Comparison of ENCODE assay signal across 1 cellular context in the genomic region with DNA sequence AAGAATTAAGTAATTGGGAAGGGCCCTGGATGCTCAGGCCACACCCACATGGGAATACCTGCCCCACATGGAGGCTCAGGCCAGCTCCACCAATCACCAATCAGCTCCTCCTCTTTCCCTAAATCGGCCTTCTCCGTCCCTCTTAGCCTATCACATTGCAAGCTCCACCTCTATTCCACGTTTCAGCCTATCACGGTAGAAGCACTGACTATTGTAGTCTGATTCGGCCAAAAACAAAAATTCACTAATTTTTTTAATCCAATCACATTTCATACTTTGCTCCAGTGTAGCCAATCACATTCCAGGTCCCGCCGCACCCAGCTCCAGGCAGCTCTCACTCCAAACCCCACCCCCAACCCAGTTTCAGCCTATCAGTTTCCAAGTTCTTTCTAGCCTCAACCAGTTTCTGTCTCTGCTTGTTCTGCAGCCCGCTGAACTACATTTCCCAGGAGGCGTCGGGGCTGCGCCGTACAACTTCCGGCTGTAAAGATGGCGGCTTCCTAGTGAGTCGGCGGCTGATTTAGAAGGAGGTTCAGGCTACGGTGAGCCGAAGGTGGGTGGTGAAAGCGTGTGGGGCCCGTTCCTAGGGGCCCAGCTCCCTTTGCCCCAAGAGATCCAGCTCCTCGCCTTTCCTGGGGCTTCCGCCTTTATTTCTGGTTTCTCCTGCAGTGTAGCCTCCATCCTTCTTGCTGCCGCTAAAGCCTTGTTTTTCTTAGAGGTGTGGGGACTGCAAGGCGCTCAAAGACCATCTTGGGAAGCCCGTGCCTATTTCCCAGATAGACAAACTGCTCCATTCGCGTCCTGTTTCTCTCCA.
TF ChIP-seq lines count a peak whose summit lies in the region.

A gene (plus strand): TSS at position 469 of the 814 bp plus-strand sequence. CDS start 1,364 bp downstream, outside the sequence.

TF ChIP-seq in K562, 482 proteins besides CTCF, POLR2A, EP300 and RAD21 (continued from another document and continues in another):
- TF ChIP-seq CXXC5 (CRISPR knock-in tag; IDR thresholded peaks at IDR 0.05), result peak; percentile 70
- TF ChIP-seq, protein P1, sequence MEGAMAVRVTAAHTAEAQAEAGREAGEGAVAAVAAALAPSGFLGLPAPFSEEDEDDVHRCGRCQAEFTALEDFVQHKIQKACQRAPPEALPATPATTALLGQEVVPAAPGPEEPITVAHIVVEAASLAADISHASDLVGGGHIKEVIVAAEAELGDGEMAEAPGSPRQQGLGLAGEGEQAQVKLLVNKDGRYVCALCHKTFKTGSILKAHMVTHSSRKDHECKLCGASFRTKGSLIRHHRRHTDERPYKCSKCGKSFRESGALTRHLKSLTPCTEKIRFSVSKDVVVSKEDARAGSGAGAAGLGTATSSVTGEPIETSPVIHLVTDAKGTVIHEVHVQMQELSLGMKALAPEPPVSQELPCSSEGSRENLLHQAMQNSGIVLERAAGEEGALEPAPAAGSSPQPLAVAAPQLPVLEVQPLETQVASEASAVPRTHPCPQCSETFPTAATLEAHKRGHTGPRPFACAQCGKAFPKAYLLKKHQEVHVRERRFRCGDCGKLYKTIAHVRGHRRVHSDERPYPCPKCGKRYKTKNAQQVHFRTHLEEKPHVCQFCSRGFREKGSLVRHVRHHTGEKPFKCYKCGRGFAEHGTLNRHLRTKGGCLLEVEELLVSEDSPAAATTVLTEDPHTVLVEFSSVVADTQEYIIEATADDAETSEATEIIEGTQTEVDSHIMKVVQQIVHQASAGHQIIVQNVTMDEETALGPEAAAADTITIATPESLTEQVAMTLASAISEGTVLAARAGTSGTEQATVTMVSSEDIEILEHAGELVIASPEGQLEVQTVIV (CRISPR knock-in tag; IDR thresholded peaks at IDR 0.05; ENCODE audit: borderline replicate concordance), result no peak
- TF ChIP-seq POLR2AphosphoS2 (IDR thresholded peaks at IDR 0.05; ENCODE audit: low read length), result 0 out of 2 replicates have a peak, but pooled peaks have one; percentile 53
- peak; percentile 21; the same call in 1 of the 2 replicates for TF ChIP-seq CTBP1 (IDR thresholded peaks at IDR 0.05; ENCODE audit: borderline replicate concordance)
- TF ChIP-seq PHTF2 (CRISPR knock-in tag; IDR thresholded peaks at IDR 0.05), result no peak
- no peak for TF ChIP-seq CBX3 (IDR thresholded peaks at IDR 0.05; ENCODE audit: borderline replicate concordance in 1 of 2, low read length in 2 of 2)
- TF ChIP-seq PML (IDR thresholded peaks at IDR 0.05; ENCODE audit: low read length), result peak; percentile 70; the same call in 1 of the 2 replicates
- TF ChIP-seq RBM25 (IDR thresholded peaks at IDR 0.05; ENCODE audit: low read depth, low read length, severe bottlenecking), result peak; percentile 99
- TF ChIP-seq TBL1XR1 (IDR thresholded peaks at IDR 0.05; ENCODE audit: low read length in 2 of 2), result 0 out of 4 replicates have a peak, but pooled peaks of 1 of the 2 experiments have one; percentile 51
- TF ChIP-seq RBFOX2 (IDR thresholded peaks at IDR 0.05; ENCODE audit: low read depth, low read length), result peak; percentile 69
- peak; percentile 85 for TF ChIP-seq SUPT5H (IDR thresholded peaks at IDR 0.05)
- TF ChIP-seq EP400 (IDR thresholded peaks at IDR 0.05), result peak; percentile 45
- TF ChIP-seq YY1 (IDR thresholded peaks at IDR 0.05; ENCODE audit: borderline replicate concordance in 1 of 3, control insufficient read depth in 1 of 3, extremely low read depth in 1 of 3, insufficient read depth in 3 of 3, insufficient read length in 1 of 3, insufficient replicate concordance in 2 of 3, low read depth in 1 of 3, low read length in 2 of 3), result peak; percentile 81 to 98 (median 97)
- no peak for TF ChIP-seq ILK (tag; IDR thresholded peaks at IDR 0.05; ENCODE audit: borderline replicate concordance, low read depth)
- TF ChIP-seq, protein P2, sequence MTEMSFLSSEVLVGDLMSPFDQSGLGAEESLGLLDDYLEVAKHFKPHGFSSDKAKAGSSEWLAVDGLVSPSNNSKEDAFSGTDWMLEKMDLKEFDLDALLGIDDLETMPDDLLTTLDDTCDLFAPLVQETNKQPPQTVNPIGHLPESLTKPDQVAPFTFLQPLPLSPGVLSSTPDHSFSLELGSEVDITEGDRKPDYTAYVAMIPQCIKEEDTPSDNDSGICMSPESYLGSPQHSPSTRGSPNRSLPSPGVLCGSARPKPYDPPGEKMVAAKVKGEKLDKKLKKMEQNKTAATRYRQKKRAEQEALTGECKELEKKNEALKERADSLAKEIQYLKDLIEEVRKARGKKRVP (CRISPR knock-in tag; IDR thresholded peaks at IDR 0.05), result no peak
- TF ChIP-seq, protein P3, sequence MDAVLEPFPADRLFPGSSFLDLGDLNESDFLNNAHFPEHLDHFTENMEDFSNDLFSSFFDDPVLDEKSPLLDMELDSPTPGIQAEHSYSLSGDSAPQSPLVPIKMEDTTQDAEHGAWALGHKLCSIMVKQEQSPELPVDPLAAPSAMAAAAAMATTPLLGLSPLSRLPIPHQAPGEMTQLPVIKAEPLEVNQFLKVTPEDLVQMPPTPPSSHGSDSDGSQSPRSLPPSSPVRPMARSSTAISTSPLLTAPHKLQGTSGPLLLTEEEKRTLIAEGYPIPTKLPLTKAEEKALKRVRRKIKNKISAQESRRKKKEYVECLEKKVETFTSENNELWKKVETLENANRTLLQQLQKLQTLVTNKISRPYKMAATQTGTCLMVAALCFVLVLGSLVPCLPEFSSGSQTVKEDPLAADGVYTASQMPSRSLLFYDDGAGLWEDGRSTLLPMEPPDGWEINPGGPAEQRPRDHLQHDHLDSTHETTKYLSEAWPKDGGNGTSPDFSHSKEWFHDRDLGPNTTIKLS (IDR thresholded peaks at IDR 0.05; ENCODE audit: borderline replicate concordance, low read depth), result peak; percentile 82; the same call in 1 of the 2 replicates
- no peak for TF ChIP-seq CBX5 (IDR thresholded peaks at IDR 0.05; ENCODE audit: borderline replicate concordance, low read depth)
- no peak for TF ChIP-seq SRSF3 (IDR thresholded peaks at IDR 0.05; ENCODE audit: insufficient read depth, low read length)
- TF ChIP-seq STAT5A (IDR thresholded peaks at IDR 0.05; ENCODE audit: borderline replicate concordance, low read length), result no peak
- peak; percentile 65 for TF ChIP-seq SMAD1 (IDR thresholded peaks at IDR 0.05; ENCODE audit: low read depth, low read length, partially characterized antibody)
- TF ChIP-seq HDGF (IDR thresholded peaks at IDR 0.05), result peak; percentile 79; the same call in 1 of the 2 replicates
- TF ChIP-seq ZNF311 (CRISPR knock-in tag; IDR thresholded peaks at IDR 0.05), result peak; percentile 68; the same call in 1 of the 2 replicates
- TF ChIP-seq KDM2B (CRISPR knock-in tag; IDR thresholded peaks at IDR 0.05), result no peak
- TF ChIP-seq, protein P4, sequence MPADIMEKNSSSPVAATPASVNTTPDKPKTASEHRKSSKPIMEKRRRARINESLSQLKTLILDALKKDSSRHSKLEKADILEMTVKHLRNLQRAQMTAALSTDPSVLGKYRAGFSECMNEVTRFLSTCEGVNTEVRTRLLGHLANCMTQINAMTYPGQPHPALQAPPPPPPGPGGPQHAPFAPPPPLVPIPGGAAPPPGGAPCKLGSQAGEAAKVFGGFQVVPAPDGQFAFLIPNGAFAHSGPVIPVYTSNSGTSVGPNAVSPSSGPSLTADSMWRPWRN (IDR thresholded peaks at IDR 0.05; ENCODE audit: low read depth), result no peak
- no peak for TF ChIP-seq KLF6 (CRISPR knock-in tag; IDR thresholded peaks at IDR 0.05; ENCODE audit: borderline replicate concordance)
- TF ChIP-seq, protein P5, sequence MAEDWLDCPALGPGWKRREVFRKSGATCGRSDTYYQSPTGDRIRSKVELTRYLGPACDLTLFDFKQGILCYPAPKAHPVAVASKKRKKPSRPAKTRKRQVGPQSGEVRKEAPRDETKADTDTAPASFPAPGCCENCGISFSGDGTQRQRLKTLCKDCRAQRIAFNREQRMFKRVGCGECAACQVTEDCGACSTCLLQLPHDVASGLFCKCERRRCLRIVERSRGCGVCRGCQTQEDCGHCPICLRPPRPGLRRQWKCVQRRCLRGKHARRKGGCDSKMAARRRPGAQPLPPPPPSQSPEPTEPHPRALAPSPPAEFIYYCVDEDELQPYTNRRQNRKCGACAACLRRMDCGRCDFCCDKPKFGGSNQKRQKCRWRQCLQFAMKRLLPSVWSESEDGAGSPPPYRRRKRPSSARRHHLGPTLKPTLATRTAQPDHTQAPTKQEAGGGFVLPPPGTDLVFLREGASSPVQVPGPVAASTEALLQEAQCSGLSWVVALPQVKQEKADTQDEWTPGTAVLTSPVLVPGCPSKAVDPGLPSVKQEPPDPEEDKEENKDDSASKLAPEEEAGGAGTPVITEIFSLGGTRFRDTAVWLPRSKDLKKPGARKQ (CRISPR knock-in tag; IDR thresholded peaks at IDR 0.05), result no peak
- TF ChIP-seq RBM39 (optimal IDR thresholded peaks at IDR 0.05; ENCODE audit: low read depth, low read length), result no peak
- TF ChIP-seq ZNF507 (tag; conservative IDR thresholded peaks at IDR 0.05), result no peak
- peak; percentile 97 for TF ChIP-seq HCFC1 (IDR thresholded peaks at IDR 0.05; ENCODE audit: low read depth, low read length)
- TF ChIP-seq, protein P6, sequence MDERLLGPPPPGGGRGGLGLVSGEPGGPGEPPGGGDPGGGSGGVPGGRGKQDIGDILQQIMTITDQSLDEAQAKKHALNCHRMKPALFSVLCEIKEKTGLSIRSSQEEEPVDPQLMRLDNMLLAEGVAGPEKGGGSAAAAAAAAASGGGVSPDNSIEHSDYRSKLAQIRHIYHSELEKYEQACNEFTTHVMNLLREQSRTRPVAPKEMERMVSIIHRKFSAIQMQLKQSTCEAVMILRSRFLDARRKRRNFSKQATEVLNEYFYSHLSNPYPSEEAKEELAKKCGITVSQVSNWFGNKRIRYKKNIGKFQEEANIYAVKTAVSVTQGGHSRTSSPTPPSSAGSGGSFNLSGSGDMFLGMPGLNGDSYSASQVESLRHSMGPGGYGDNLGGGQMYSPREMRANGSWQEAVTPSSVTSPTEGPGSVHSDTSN (CRISPR knock-in tag; IDR thresholded peaks at IDR 0.05; ENCODE audit: low read depth), result no peak
- TF ChIP-seq, protein P6 (tag; conservative IDR thresholded peaks at IDR 0.05; ENCODE audit: low read depth), result no peak
- TF ChIP-seq, protein P7, sequence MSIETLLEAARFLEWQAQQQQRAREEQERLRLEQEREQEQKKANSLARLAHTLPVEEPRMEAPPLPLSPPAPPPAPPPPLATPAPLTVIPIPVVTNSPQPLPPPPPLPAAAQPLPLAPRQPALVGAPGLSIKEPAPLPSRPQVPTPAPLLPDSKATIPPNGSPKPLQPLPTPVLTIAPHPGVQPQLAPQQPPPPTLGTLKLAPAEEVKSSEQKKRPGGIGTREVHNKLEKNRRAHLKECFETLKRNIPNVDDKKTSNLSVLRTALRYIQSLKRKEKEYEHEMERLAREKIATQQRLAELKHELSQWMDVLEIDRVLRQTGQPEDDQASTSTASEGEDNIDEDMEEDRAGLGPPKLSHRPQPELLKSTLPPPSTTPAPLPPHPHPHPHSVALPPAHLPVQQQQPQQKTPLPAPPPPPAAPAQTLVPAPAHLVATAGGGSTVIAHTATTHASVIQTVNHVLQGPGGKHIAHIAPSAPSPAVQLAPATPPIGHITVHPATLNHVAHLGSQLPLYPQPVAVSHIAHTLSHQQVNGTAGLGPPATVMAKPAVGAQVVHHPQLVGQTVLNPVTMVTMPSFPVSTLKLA (conservative IDR thresholded peaks at IDR 0.05), result peak; percentile 12 to 69; a peak in 3 of 4 replicates
- TF ChIP-seq, protein P8, sequence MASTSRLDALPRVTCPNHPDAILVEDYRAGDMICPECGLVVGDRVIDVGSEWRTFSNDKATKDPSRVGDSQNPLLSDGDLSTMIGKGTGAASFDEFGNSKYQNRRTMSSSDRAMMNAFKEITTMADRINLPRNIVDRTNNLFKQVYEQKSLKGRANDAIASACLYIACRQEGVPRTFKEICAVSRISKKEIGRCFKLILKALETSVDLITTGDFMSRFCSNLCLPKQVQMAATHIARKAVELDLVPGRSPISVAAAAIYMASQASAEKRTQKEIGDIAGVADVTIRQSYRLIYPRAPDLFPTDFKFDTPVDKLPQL (IDR thresholded peaks at IDR 0.05; ENCODE audit: extremely low read depth, insufficient read length), result no peak
- TF ChIP-seq ZNF253 (CRISPR knock-in tag; conservative IDR thresholded peaks at IDR 0.05), result no peak
- TF ChIP-seq GATAD2A (IDR thresholded peaks at IDR 0.05), result no peak
- TF ChIP-seq BMI1 (IDR thresholded peaks at IDR 0.05; ENCODE audit: low read length), result no peak
- TF ChIP-seq CREM (IDR thresholded peaks at IDR 0.05; ENCODE audit: low read depth), result peak; percentile 92
- TF ChIP-seq, protein P9, sequence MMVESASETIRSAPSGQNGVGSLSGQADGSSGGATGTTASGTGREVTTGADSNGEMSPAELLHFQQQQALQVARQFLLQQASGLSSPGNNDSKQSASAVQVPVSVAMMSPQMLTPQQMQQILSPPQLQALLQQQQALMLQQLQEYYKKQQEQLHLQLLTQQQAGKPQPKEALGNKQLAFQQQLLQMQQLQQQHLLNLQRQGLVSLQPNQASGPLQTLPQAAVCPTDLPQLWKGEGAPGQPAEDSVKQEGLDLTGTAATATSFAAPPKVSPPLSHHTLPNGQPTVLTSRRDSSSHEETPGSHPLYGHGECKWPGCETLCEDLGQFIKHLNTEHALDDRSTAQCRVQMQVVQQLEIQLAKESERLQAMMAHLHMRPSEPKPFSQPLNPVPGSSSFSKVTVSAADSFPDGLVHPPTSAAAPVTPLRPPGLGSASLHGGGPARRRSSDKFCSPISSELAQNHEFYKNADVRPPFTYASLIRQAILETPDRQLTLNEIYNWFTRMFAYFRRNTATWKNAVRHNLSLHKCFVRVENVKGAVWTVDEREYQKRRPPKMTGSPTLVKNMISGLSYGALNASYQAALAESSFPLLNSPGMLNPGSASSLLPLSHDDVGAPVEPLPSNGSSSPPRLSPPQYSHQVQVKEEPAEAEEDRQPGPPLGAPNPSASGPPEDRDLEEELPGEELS (CRISPR knock-in tag; IDR thresholded peaks at IDR 0.05; ENCODE audit: borderline replicate concordance), result no peak
- peak; percentile 57; the same call in 1 of the 2 replicates for TF ChIP-seq KLF16 (IDR thresholded peaks at IDR 0.05)
